ENCODE assay signal across 14 cellular contexts in genomic region chr10:101858723-101859500, GRCh38.
DNase-seq lines count a peak whose midpoint lies in the region; ATAC-seq lines count a peak whose summit lies in the region.
"Had no signal": no experiment of that assay in that cellular context is flagged by ENCODE, and none has a peak within 500 bp of the region (broad histone marks: within the 10 kb centered on the region; RNA-seq: fewer than 3 reads in every experiment).

No MANE protein-coding gene starts in this region.

- H3K4me1 Mint-ChIP-seq in memory B cell: peaks cover 18% of the 10 kb centered on the region

- H3K9me3 Mint-ChIP-seq in memory B cell: peaks cover 6% of the 10 kb centered on the region

- H3K27ac Mint-ChIP-seq in memory B cell: peak overlapping the region; percentile 96
- H3K27ac Mint-ChIP-seq: natural killer cell had no signal

- H3K27me3 Mint-ChIP-seq in memory B cell: no peaks in the 10 kb centered on the region

- no peak for DNase-seq in activated CD4-positive, CD25-positive, alpha-beta regulatory T cell (lab: John Stamatoyannopoulos, UW)
- DNase-seq in memory B cell (ENCODE audit: low spot score in 2 of 2) (no peak), glomerular visceral epithelial cell (ENCODE audit: extremely low spot score) (no peak), NCI-H2196 (lab: John Stamatoyannopoulos, UW; ENCODE audit: unreplicated experiment) (no peak)
- no peak for DNase-seq in stimulated activated CD8-positive, alpha-beta memory T cell treated with anti-CD3 and anti-CD28 coated beads, Interleukin-4, amount 100 ng/mL, for 48 hours
- DNase-seq: activated effector memory CD4-positive, alpha-beta T cell treated with anti-CD3 and anti-CD28 coated beads, Interleukin-2, amount 50 U/mL, for 16 hours; Kasumi-1; natural killer cell; NCI-H69; stimulated activated CD4-positive, alpha-beta T cell treated with anti-CD3 and anti-CD28 coated beads, Interleukin-4, amount 100 ng/mL, for 24 hours; tibial artery had no signal

- peaks cover 27% of the 10 kb centered on the region for H3K36me3 Mint-ChIP-seq in memory B cell

- peak; percentile 78 to 93 for ATAC-seq in activated CD4-positive, CD25-positive, alpha-beta regulatory T cell treated with anti-CD3 and anti-CD28 coated beads, Interleukin-2, amount 50 U/mL, for 24 hours
- peak; percentile 71 for ATAC-seq in GM21515 (IDR thresholded peaks at IDR 0.05; ENCODE audit: unreplicated experiment)
- peak; percentile 85 for ATAC-seq in HG03354 (IDR thresholded peaks at IDR 0.05; ENCODE audit: poor library complexity, severe bottlenecking, unreplicated experiment)
- peak; percentile 69 for ATAC-seq in memory B cell (ENCODE audit: low read depth)

- H3K4me3 Mint-ChIP-seq in memory B cell: peak overlapping the region; percentile 68
- H3K4me3 Mint-ChIP-seq: natural killer cell had no signal
